In the genomic region with DNA sequence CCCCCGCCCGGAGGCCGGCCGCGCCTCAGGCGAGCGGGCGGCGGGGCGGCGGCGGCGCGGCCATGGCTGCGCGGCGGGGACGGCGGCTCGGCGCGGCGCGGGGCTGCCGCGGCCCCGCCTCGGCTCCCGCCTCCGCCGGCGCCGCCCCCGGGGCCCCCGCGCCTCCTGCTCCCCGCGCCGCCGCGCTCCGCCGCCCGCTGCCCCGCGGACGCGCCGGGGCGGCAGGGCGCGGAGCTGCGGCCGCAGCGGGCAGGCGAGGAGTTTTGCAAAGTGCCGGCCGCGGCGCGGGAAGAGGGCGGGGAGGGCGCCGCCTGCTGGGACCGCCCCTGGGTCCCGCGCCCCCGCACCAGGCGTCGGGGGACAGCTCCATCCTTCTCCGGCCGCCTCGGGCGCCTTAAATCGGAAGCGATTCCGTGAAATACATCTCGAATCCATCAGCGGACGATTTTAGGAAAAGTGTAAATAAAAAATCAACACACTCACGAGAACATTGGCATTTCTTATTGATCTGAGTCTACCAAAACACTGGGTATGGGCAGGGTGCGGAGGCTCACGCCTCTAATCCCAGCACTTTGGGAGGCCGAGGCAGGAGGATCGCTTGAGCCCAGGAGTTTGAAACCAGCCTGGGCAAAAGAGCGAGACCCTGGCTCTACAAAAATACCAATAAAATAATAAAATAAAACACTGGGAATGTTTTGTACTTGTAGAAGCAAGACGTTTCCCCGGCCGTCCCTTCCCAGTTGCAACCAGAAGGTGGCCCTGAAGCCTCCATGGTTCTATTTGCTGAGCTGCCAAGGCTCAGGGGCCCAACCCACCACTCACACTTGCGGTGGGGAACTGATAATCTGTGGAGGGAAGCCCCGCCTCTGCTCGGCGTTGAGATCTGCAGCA, we compare ENCODE assay signal across 8 cellular contexts.
DNase-seq lines count a peak whose midpoint lies in the region; ATAC-seq and TF ChIP-seq lines count a peak whose summit lies in the region.

No MANE protein-coding gene starts in this region.

- H4K20me1 ChIP-seq in MM.1S (ENCODE audit: insufficient read depth, low read length), result no peaks in the 10 kb centered on the region

- TF ChIP-seq CTCF in GM10266 (IDR thresholded peaks at IDR 0.05; ENCODE audit: control insufficient read depth, insufficient read depth, low read depth, missing control alignments) (peak; percentile 22), MM.1S (IDR thresholded peaks at IDR 0.05; ENCODE audit: low read length) (peak; percentile 41), brain (conservative IDR thresholded peaks at IDR 0.05) (peak; percentile 35 to 65), right lobe of liver (IDR thresholded peaks at IDR 0.05) (peak; percentile 30 to 55 (median 42))

- H3K4me1 ChIP-seq in MM.1S (ENCODE audit: low read length) (0 out of 2 replicates have a peak, but pooled peaks cover 5% of the 10 kb centered on the region), right lobe of liver (peaks cover 0 to 7% (median 0%) of the 10 kb centered on the region in 4 donors), aorta (ENCODE audit: control insufficient read depth in 1 of 2, insufficient read depth in 2 of 2, low read length in 2 of 2) (no peaks in the 10 kb centered on the region)

- ATAC-seq in right lobe of liver, result peak; percentile 63 to 69 (median 65)
- ATAC-seq in aorta (ENCODE audit: low FRiP score), result no peak
- ATAC-seq in HG03442 (IDR thresholded peaks at IDR 0.05; ENCODE audit: unreplicated experiment), result no peak

- no peak overlapping the region for H3K27ac ChIP-seq in MM.1S (ENCODE audit: low read length)
- H3K27ac ChIP-seq in right lobe of liver, result no peak overlapping the region
- no peak overlapping the region for H3K27ac ChIP-seq in aorta (ENCODE audit: low read depth in 1 of 2, low read length in 2 of 2)

- H3K9me3 ChIP-seq in MM.1S (replicated peaks; ENCODE audit: insufficient read depth, low read length) (no peaks in the 10 kb centered on the region), right lobe of liver (peaks cover 0 to 6% (median 0%) of the 10 kb centered on the region in 4 donors), aorta (ENCODE audit: control insufficient read depth, low read length) (peaks cover 1% of the 10 kb centered on the region)

- peaks cover 9% of the 10 kb centered on the region for H3K4me1 Mint-ChIP-seq in brain

- intact Hi-C loops in right lobe of liver (cut with DNase I), result no loop called here
- intact Hi-C loops in aorta (cut with DNase I), result no loop called here

- H3K27me3 ChIP-seq in MM.1S (replicated peaks; ENCODE audit: insufficient read depth, low read length) (peaks cover 7% of the 10 kb centered on the region), right lobe of liver (no peaks in the 10 kb centered on the region), aorta (ENCODE audit: control insufficient read depth in 1 of 2, insufficient read depth in 2 of 2, low read length in 1 of 2) (no peaks in the 10 kb centered on the region)

- peak overlapping the region; percentile 21; the same call in 1 of the 2 replicates for H3K9ac ChIP-seq in MM.1S (ENCODE audit: low read length)

- peak overlapping the region; percentile 88 for H2AFZ ChIP-seq in MM.1S (ENCODE audit: low read length)

- 13% methylated on average over 20 of the region's 93 CpGs for WGBS in right lobe of liver (ENCODE audit: insufficient coverage, low coverage, low lambda C conversion rate, missing lambda C conversion rate)
- WGBS in aorta, 2 donors, result 4 to 7% methylated on average over 46 to 93 of the region's 93 CpGs

- peak overlapping the region; percentile 83 to 87 (median 84) for H3K4me3 Mint-ChIP-seq in brain

- DNase-seq in GM10266 (ENCODE audit: extremely low spot score), result peak; percentile 71
- peak; percentile 64 for DNase-seq in MM.1S
- peak in 1 of 3 donors; percentile 58 for DNase-seq in right lobe of liver
- DNase-seq in aorta, result peak in 1 of 2 donors; percentile 75
- no peak for DNase-seq in DMS153 (lab: John Stamatoyannopoulos, UW)
- no peak for DNase-seq in NAMALWA (ENCODE audit: low spot score)

- peak overlapping the region in 1 of 5 experiments; percentile 62 for H3K27ac Mint-ChIP-seq in brain

- no peaks in the 10 kb centered on the region for H3K79me2 ChIP-seq in MM.1S (ENCODE audit: low read length)

- H3K9me3 Mint-ChIP-seq in brain, result peaks cover 22 to 33% (median 27%) of the 10 kb centered on the region in 5 experiments

- H3K4me3 ChIP-seq in MM.1S (ENCODE audit: low read length), result peak overlapping the region; percentile 68
- peak overlapping the region; percentile 61 to 71 (median 61) for H3K4me3 ChIP-seq in right lobe of liver
- peak overlapping the region; percentile 22 to 55 for H3K4me3 ChIP-seq in aorta (ENCODE audit: low read length in 2 of 2)

- no peaks in the 10 kb centered on the region for H3K9me2 ChIP-seq in MM.1S (replicated peaks; ENCODE audit: insufficient read depth, low read length)

- H3K4me2 ChIP-seq in MM.1S (ENCODE audit: low read depth, low read length), result peak overlapping the region; percentile 98

- H3K36me3 Mint-ChIP-seq in brain, result peaks cover 10% of the 10 kb centered on the region

- no peaks in the 10 kb centered on the region for H3K36me3 ChIP-seq in MM.1S (replicated peaks; ENCODE audit: insufficient read depth, low read length)
- no peaks in the 10 kb centered on the region for H3K36me3 ChIP-seq in right lobe of liver
- H3K36me3 ChIP-seq in aorta (ENCODE audit: control insufficient read depth in 1 of 2, insufficient read depth in 2 of 2, low read length in 1 of 2), result no peaks in the 10 kb centered on the region

- H3F3A ChIP-seq in MM.1S (ENCODE audit: insufficient read depth, low read length), result no peaks in the 10 kb centered on the region; the same call in 1 of the 2 replicates

- no peak for TF ChIP-seq POLR2A in right lobe of liver (IDR thresholded peaks at IDR 0.05)

- peaks cover 58% of the 10 kb centered on the region for H3K27me3 Mint-ChIP-seq in brain

Comparison
In these comparisons a context has a peak if more than half of its experiments do, and no peak if none do; other contexts are left out.
1. DNase-seq: peak in GM10266 (single experiment) and MM.1S (single experiment); none in DMS153 (single experiment) and NAMALWA (single experiment).
2. ATAC-seq: peak in right lobe of liver (4 of 4); none in aorta (single experiment) and HG03442 (single experiment).
3. Peak in every context shown above with its lines, with median percentiles within 50 percentile points of each other: CTCF ChIP-seq and H3K4me3 ChIP-seq.